In the genomic region with DNA sequence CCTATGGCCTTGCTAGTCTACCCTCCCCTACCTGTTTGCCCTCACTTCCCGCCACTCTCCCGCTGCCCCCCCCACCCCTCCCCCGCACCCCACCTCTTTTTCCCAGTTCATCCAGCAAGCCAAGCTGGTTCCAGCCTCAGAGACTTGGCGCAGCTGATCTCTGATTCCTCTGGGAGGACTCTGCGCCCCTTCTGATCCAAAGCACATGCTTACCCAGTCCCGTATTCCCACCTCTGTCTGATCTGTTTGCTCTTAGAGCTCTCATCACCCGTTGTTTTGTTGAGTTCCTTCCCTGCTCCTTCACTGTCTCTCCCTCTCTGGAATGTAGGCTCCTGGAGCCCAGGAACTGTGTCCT, we compare ENCODE assay signal across 11 cellular contexts. TPM values are rescaled to one million over a fixed set of nuclear protein-coding genes. Genes with fewer than 3 reads are reported as not detected.
DNase-seq lines count a peak whose midpoint lies in the region; ATAC-seq and TF ChIP-seq lines count a peak whose summit lies in the region.
"Had no signal": no experiment of that assay in that cellular context is flagged by ENCODE, and none has a peak within 500 bp of the region (broad histone marks: within the 10 kb centered on the region; RNA-seq: fewer than 3 reads in every experiment).

No MANE protein-coding gene starts in this region.

- H3K4me1 Mint-ChIP-seq in activated CD4-positive, alpha-beta T cell treated with anti-CD3 and anti-CD28 coated beads for 36 hours, result peaks cover 31% of the 10 kb centered on the region
- peaks cover 39% of the 10 kb centered on the region for H3K4me1 Mint-ChIP-seq in WTC11
- H3K4me1 Mint-ChIP-seq in stimulated activated naive CD8-positive, alpha-beta T cell treated with anti-CD3 and anti-CD28 coated beads, Interleukin-15, amount 100 ng/mL, for 72 hours, result peaks cover 39% of the 10 kb centered on the region

- no peaks in the 10 kb centered on the region for H3K9me2 ChIP-seq in hepatocyte (replicated peaks; ENCODE audit: insufficient read depth)

- H3K27me3 ChIP-seq in hepatocyte, result no peaks in the 10 kb centered on the region

- POLR2A ChIA-PET in activated CD4-positive, alpha-beta T cell treated with anti-CD3 and anti-CD28 coated beads for 36 hours (lab: Charles Lee), result no interaction called here
- POLR2A ChIA-PET in WTC11 (lab: Charles Lee), result interaction anchor here (0.9 kb wide), 1 partner anchor 8 kb away, joined by 5 read pairs; no protein-coding TSS in a partner anchor

- CTCF ChIA-PET in activated CD4-positive, alpha-beta T cell treated with anti-CD3 and anti-CD28 coated beads for 36 hours (lab: Charles Lee), result interaction anchor here (0.5 kb wide), 1 partner anchor 57 kb away, joined by 3 read pairs; no protein-coding TSS in a partner anchor
- CTCF ChIA-PET in WTC11 (lab: Charles Lee), result interaction anchor here (0.8 to 2.0 kb wide), 8 partner anchors 8 to 897 kb away, joined by 3 to 18 read pairs (median 6); no protein-coding TSS in a partner anchor

- peak overlapping the region; percentile 75 for H3K4me2 ChIP-seq in hepatocyte

- no peaks in the 10 kb centered on the region for H3K36me3 ChIP-seq in hepatocyte (replicated peaks; ENCODE audit: insufficient read depth, low read depth)

- peaks cover 32% of the 10 kb centered on the region for H4K20me1 ChIP-seq in hepatocyte (ENCODE audit: insufficient read depth, poor library complexity, severe bottlenecking)

- H3K4me1 ChIP-seq in hepatocyte (ENCODE audit: insufficient read depth), result peaks cover 24% of the 10 kb centered on the region

- H3K4me3 ChIP-seq in hepatocyte, result no peak overlapping the region

- no peak overlapping the region for H3K27ac Mint-ChIP-seq in activated CD4-positive, alpha-beta T cell treated with anti-CD3 and anti-CD28 coated beads for 36 hours
- peak overlapping the region; percentile 78 for H3K27ac Mint-ChIP-seq in WTC11
- no peak overlapping the region for H3K27ac Mint-ChIP-seq in stimulated activated naive CD8-positive, alpha-beta T cell treated with anti-CD3 and anti-CD28 coated beads, Interleukin-15, amount 100 ng/mL, for 72 hours

- H3K9me3 ChIP-seq in hepatocyte (ENCODE audit: low read depth), result no peaks in the 10 kb centered on the region

- TF ChIP-seq CTCF in WTC11 (IDR thresholded peaks at IDR 0.05) (no peak), hepatocyte (IDR thresholded peaks at IDR 0.05; ENCODE audit: poor library complexity) (no peak)

- no peak for ATAC-seq in activated CD4-positive, alpha-beta T cell treated with anti-CD3 and anti-CD28 coated beads for 36 hours
- no peak for ATAC-seq in WTC11
- no peak for ATAC-seq in stimulated activated naive CD8-positive, alpha-beta T cell treated with anti-CD3 and anti-CD28 coated beads, Interleukin-15, amount 100 ng/mL, for 72 hours
- ATAC-seq in Right ventricle myocardium inferior, result no peak

- no peaks in the 10 kb centered on the region for H3K9me3 Mint-ChIP-seq in activated CD4-positive, alpha-beta T cell treated with anti-CD3 and anti-CD28 coated beads for 36 hours (ENCODE audit: low read depth)
- no peaks in the 10 kb centered on the region for H3K9me3 Mint-ChIP-seq in WTC11
- no peaks in the 10 kb centered on the region for H3K9me3 Mint-ChIP-seq in stimulated activated naive CD8-positive, alpha-beta T cell treated with anti-CD3 and anti-CD28 coated beads, Interleukin-15, amount 100 ng/mL, for 72 hours

- 71% methylated on average over 4 of the region's 7 CpGs for WGBS in hepatocyte (ENCODE audit: low lambda C conversion rate, missing lambda C conversion rate)

- no peak for DNase-seq in activated CD4-positive, alpha-beta T cell treated with anti-CD3 and anti-CD28 coated beads for 36 hours
- no peak for DNase-seq in activated CD4-positive, alpha-beta T cell treated with anti-CD3 and anti-CD28 coated beads, Interleukin-2, amount 50 U/mL, for 1 hour
- DNase-seq in WTC11 (ENCODE audit: low spot score) (no peak), hepatocyte (ENCODE audit: low spot score) (no peak), LoVo (ENCODE audit: low spot score) (no peak), NK-92 (lab: John Stamatoyannopoulos, UW; ENCODE audit: unreplicated experiment) (no peak), Right ventricle myocardium inferior (ENCODE audit: missing footprints) (no peak)
- DNase-seq in stimulated activated naive CD8-positive, alpha-beta T cell treated with anti-CD3 and anti-CD28 coated beads, Interleukin-15, amount 100 ng/mL, for 72 hours, result no peak
- DNase-seq: activated gamma-delta T cell treated with Interleukin-2 at 50 U/mL for 16 hours had no signal

- H3K27me3 Mint-ChIP-seq in activated CD4-positive, alpha-beta T cell treated with anti-CD3 and anti-CD28 coated beads for 36 hours, result no peaks in the 10 kb centered on the region
- no peaks in the 10 kb centered on the region for H3K27me3 Mint-ChIP-seq in WTC11 (ENCODE audit: low read depth)
- H3K27me3 Mint-ChIP-seq in stimulated activated naive CD8-positive, alpha-beta T cell treated with anti-CD3 and anti-CD28 coated beads, Interleukin-15, amount 100 ng/mL, for 72 hours, result no peaks in the 10 kb centered on the region

- peaks cover 28% of the 10 kb centered on the region for H3K79me2 ChIP-seq in hepatocyte

- H3K4me3 Mint-ChIP-seq in activated CD4-positive, alpha-beta T cell treated with anti-CD3 and anti-CD28 coated beads for 36 hours, result peak overlapping the region; percentile 80
- H3K4me3 Mint-ChIP-seq in WTC11, result peak overlapping the region; percentile 82
- peak overlapping the region; percentile 82 to 84 for H3K4me3 Mint-ChIP-seq in stimulated activated naive CD8-positive, alpha-beta T cell treated with anti-CD3 and anti-CD28 coated beads, Interleukin-15, amount 100 ng/mL, for 72 hours

- peak overlapping the region; percentile 94 for H3K27ac ChIP-seq in hepatocyte

- peaks cover 14% of the 10 kb centered on the region for H3K36me3 Mint-ChIP-seq in activated CD4-positive, alpha-beta T cell treated with anti-CD3 and anti-CD28 coated beads for 36 hours (ENCODE audit: low read depth)
- peaks cover 1% of the 10 kb centered on the region; the same call in 1 of the 2 replicates for H3K36me3 Mint-ChIP-seq in WTC11

- intact Hi-C loops in activated CD4-positive, alpha-beta T cell treated with anti-CD3 and anti-CD28 coated beads for 36 hours (cut with DNase I, micrococcal nuclease), result loop anchor here (1.0 to 10.0 kb wide), 8 partner anchors 120 to 1742 kb away; a partner anchor contains a TSS
- intact Hi-C loops in Right ventricle myocardium inferior (cut with DNase I), result no loop called here

- no peak overlapping the region for H2AFZ ChIP-seq in hepatocyte

TF ChIP-seq in WTC11, 78 proteins besides CTCF, POLR2A, EP300 and RAD21:
- TF ChIP-seq, protein P1, sequence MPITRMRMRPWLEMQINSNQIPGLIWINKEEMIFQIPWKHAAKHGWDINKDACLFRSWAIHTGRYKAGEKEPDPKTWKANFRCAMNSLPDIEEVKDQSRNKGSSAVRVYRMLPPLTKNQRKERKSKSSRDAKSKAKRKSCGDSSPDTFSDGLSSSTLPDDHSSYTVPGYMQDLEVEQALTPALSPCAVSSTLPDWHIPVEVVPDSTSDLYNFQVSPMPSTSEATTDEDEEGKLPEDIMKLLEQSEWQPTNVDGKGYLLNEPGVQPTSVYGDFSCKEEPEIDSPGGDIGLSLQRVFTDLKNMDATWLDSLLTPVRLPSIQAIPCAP (CRISPR knock-in tag; IDR thresholded peaks at IDR 0.05), result no peak

RNA-seq across cellular contexts. Expression of a gene that starts 1.3 kb away (rescaled TPM):
- total RNA-seq in activated CD4-positive, alpha-beta T cell treated with anti-CD3 and anti-CD28 coated beads for 36 hours, result 10 to 100 TPM; 21.6 to 23.1 TPM
- total RNA-seq in WTC11 (2021) (32.9 to 34.7 TPM (median 33.4 TPM) in 3 replicates), hepatocyte (21.0 and 25.0 TPM in 2 replicates), Right ventricle myocardium inferior (15.9 TPM)
- polyA plus RNA-seq in hepatocyte, result 22.9 and 24.1 TPM in 2 replicates

RNA-seq across cellular contexts. Expression of a gene that starts 40.6 kb away (rescaled TPM):
- total RNA-seq in activated CD4-positive, alpha-beta T cell treated with anti-CD3 and anti-CD28 coated beads for 36 hours, result not detected
- total RNA-seq in WTC11 (2021) (0.09 TPM in 1 of 3 replicates, not detected in the others), hepatocyte (2.2 and 4.2 TPM in 2 replicates), Right ventricle myocardium inferior (not detected)
- polyA plus RNA-seq in hepatocyte, result 1.5 and 2.3 TPM in 2 replicates
- total RNA-seq: fibroblast of lung, urinary bladder had no signal
- polyA plus RNA-seq: fibroblast of lung had no signal

RNA-seq across cellular contexts. Expression of a gene that starts 47.0 kb away (rescaled TPM):
- not detected for total RNA-seq in activated CD4-positive, alpha-beta T cell treated with anti-CD3 and anti-CD28 coated beads for 36 hours
- total RNA-seq in WTC11 (2021) (4.1 to 6.8 TPM (median 6.4 TPM) in 3 replicates), hepatocyte (31.5 and 36.0 TPM in 2 replicates), Right ventricle myocardium inferior (0.60 TPM)
- 50.2 and 54.6 TPM in 2 replicates for polyA plus RNA-seq in hepatocyte
- polyA plus RNA-seq: fibroblast of lung had no signal
